24 cellular contexts compared by ENCODE assay signal in genomic region chr17:30396129-30396528, GRCh38.
"Had no signal": no experiment of that assay in that cellular context is flagged by ENCODE, and none has a peak within 500 bp of the region (broad histone marks: within the 10 kb centered on the region; RNA-seq: fewer than 3 reads in every experiment).

No MANE protein-coding gene starts in this region.

- H3K4me3 Mint-ChIP-seq: activated naive CD4-positive, alpha-beta T cell treated with anti-CD3 and anti-CD28 coated beads, Interleukin-2, amount 10 ng/mL, durations not matched to agents 7 days and 5 days; activated naive CD8-positive, alpha-beta T cell treated with anti-CD3 and anti-CD28 coated beads, Interleukin-2, amount 50 U/mL, for 24 hours; central memory CD8-positive, alpha-beta T cell; naive thymus-derived CD8-positive, alpha-beta T cell; T-cell had no signal

- ATAC-seq: activated naive CD8-positive, alpha-beta T cell treated with anti-CD3 and anti-CD28 coated beads, Interleukin-2, amount 50 U/mL, for 24 hours; gastrocnemius medialis; left ventricle myocardium superior; naive thymus-derived CD8-positive, alpha-beta T cell; T-cell had no signal

- H3K36me3 ChIP-seq: gastrocnemius medialis, suprapubic skin had no signal

- H3K4me3 ChIP-seq: coronary artery, gastrocnemius medialis, suprapubic skin had no signal

- H3K4me1 ChIP-seq: suprapubic skin had no signal

- H3K4me1 Mint-ChIP-seq: activated naive CD4-positive, alpha-beta T cell treated with anti-CD3 and anti-CD28 coated beads, Interleukin-2, amount 10 ng/mL, durations not matched to agents 7 days and 5 days had no signal

- H3K9me3 Mint-ChIP-seq: activated naive CD4-positive, alpha-beta T cell treated with anti-CD3 and anti-CD28 coated beads, Interleukin-2, amount 10 ng/mL, durations not matched to agents 7 days and 5 days; activated naive CD8-positive, alpha-beta T cell treated with anti-CD3 and anti-CD28 coated beads, Interleukin-2, amount 50 U/mL, for 24 hours; central memory CD8-positive, alpha-beta T cell; naive thymus-derived CD8-positive, alpha-beta T cell; T-cell had no signal

- H3K27me3 Mint-ChIP-seq: activated naive CD4-positive, alpha-beta T cell treated with anti-CD3 and anti-CD28 coated beads, Interleukin-2, amount 10 ng/mL, durations not matched to agents 7 days and 5 days; activated naive CD8-positive, alpha-beta T cell treated with anti-CD3 and anti-CD28 coated beads, Interleukin-2, amount 50 U/mL, for 24 hours; central memory CD8-positive, alpha-beta T cell; naive thymus-derived CD8-positive, alpha-beta T cell; T-cell had no signal

- H3K27me3 ChIP-seq: gastrocnemius medialis, suprapubic skin had no signal

- DNase-seq: activated CD4-positive, alpha-beta T cell treated with anti-CD3 and anti-CD28 coated beads, Interleukin-2, amount 50 U/mL, for 1 hour; activated CD4-positive, CD25-positive, alpha-beta regulatory T cell treated with anti-CD3 and anti-CD28 coated beads, Interleukin-2, amount 50 U/mL, for 72 hours; activated CD8-positive, alpha-beta memory T cell treated with anti-CD3 and anti-CD28 coated beads for 24 hours; activated CD8-positive, alpha-beta memory T cell treated with anti-CD3 and anti-CD28 coated beads, Interleukin-2, amount 50 U/mL, for 48 hours; activated effector memory CD4-positive, alpha-beta T cell treated with Interleukin-2 at 50 U/mL for 16 hours; activated naive CD4-positive, alpha-beta T cell treated with anti-CD3 and anti-CD28 coated beads, Interleukin-2, amount 10 ng/mL, durations not matched to agents 7 days and 5 days; activated naive CD8-positive, alpha-beta T cell treated with anti-CD3 and anti-CD28 coated beads, Interleukin-2, amount 50 U/mL, for 24 hours; activated T-cell treated with anti-CD3 and anti-CD28 coated beads, Interleukin-2, amount 50 U/mL, for 48 hours; anterior cingulate cortex; gastrocnemius medialis; head of caudate nucleus; left ventricle myocardium superior; mesenchymal stem cell; naive thymus-derived CD8-positive, alpha-beta T cell; retina; stimulated activated CD4-positive, alpha-beta T cell treated with anti-CD3 and anti-CD28 coated beads, Interleukin-12 subunit alpha, Interleukin-12 subunit beta, amount 100 ng/mL, for 4 hours; stimulated activated CD4-positive, alpha-beta T cell treated with anti-CD3 and anti-CD28 coated beads, Interleukin-1b, Interleukin-23, amount 100 ng/mL, for 48 hours; stimulated activated CD8-positive, alpha-beta memory T cell treated with anti-CD3 and anti-CD28 coated beads, Interleukin-4, amount 100 ng/mL, for 48 hours; stimulated activated naive CD4-positive, alpha-beta T cell treated with Interleukin-2 at 50 U/mL for 16 hours; T-cell; trophoblast cell had no signal

- H3K27ac Mint-ChIP-seq: activated naive CD4-positive, alpha-beta T cell treated with anti-CD3 and anti-CD28 coated beads, Interleukin-2, amount 10 ng/mL, durations not matched to agents 7 days and 5 days; activated naive CD8-positive, alpha-beta T cell treated with anti-CD3 and anti-CD28 coated beads, Interleukin-2, amount 50 U/mL, for 24 hours; naive thymus-derived CD8-positive, alpha-beta T cell; T-cell had no signal

- H3K27ac ChIP-seq: coronary artery, gastrocnemius medialis, suprapubic skin had no signal

- H3K9me3 ChIP-seq: gastrocnemius medialis, suprapubic skin had no signal
